In genomic region chr10:13652860-13653259, GRCh38 we compare ENCODE assay signal across 20 cellular contexts.
"Had no signal": no experiment of that assay in that cellular context is flagged by ENCODE, and none has a peak within 500 bp of the region (broad histone marks: within the 10 kb centered on the region; RNA-seq: fewer than 3 reads in every experiment).

No MANE protein-coding gene starts in this region.

- H3K4me2 ChIP-seq: hepatocyte had no signal

- H3K4me1 Mint-ChIP-seq: memory B cell had no signal

- DNase-seq: activated CD4-positive, CD25-positive, alpha-beta regulatory T cell treated with anti-CD3 and anti-CD28 coated beads, Interleukin-2, amount 50 U/mL, for 72 hours; activated gamma-delta T cell; activated naive CD8-positive, alpha-beta T cell treated with anti-CD3 and anti-CD28 coated beads for 36 hours; effector CD4-positive, alpha-beta T cell; erythroblast; foreskin melanocyte; immature natural killer cell; nucleus accumbens; posterior cingulate gyrus; SJCRH30; stimulated activated CD4-positive, alpha-beta T cell treated with anti-CD3 and anti-CD28 coated beads, Interleukin-4, amount 100 ng/mL, for 1 hour; T-cell; trophoblast cell; uterus; WERI-Rb-1 had no signal

- H3K27me3 ChIP-seq: hepatocyte, SJCRH30, suprapubic skin, uterus had no signal

- H3K27ac Mint-ChIP-seq: activated naive CD8-positive, alpha-beta T cell treated with anti-CD3 and anti-CD28 coated beads for 36 hours; memory B cell; T-cell; T-helper 2 cell treated with Interferon-gamma antibody and Interleukin-4, amounts not matched to agents 5 μg/mL and 100 μg/mL, for 36 hours had no signal

- H3K9me3 ChIP-seq: SJCRH30, suprapubic skin, uterus had no signal

- H3K4me3 Mint-ChIP-seq: activated naive CD8-positive, alpha-beta T cell treated with anti-CD3 and anti-CD28 coated beads for 36 hours; immature natural killer cell; memory B cell; stimulated activated naive CD8-positive, alpha-beta T cell treated with anti-CD3 and anti-CD28 coated beads, Interleukin-15, Interleukin-2, amounts not matched to agents 100 ng/mL and 50 ng/mL, for 24 hours; T-cell; T-helper 2 cell treated with Interferon-gamma antibody and Interleukin-4, amounts not matched to agents 5 μg/mL and 100 μg/mL, for 36 hours had no signal

- H3K36me3 ChIP-seq: uterus, WERI-Rb-1 had no signal

- H3K9me3 Mint-ChIP-seq: activated naive CD8-positive, alpha-beta T cell treated with anti-CD3 and anti-CD28 coated beads for 36 hours; immature natural killer cell; memory B cell; stimulated activated naive CD8-positive, alpha-beta T cell treated with anti-CD3 and anti-CD28 coated beads, Interleukin-15, Interleukin-2, amounts not matched to agents 100 ng/mL and 50 ng/mL, for 24 hours; T-cell; T-helper 2 cell treated with Interferon-gamma antibody and Interleukin-4, amounts not matched to agents 5 μg/mL and 100 μg/mL, for 36 hours had no signal

- H3K4me1 ChIP-seq: SJCRH30, suprapubic skin, uterus had no signal

- H3K27me3 Mint-ChIP-seq: activated naive CD8-positive, alpha-beta T cell treated with anti-CD3 and anti-CD28 coated beads for 36 hours; memory B cell; stimulated activated naive CD8-positive, alpha-beta T cell treated with anti-CD3 and anti-CD28 coated beads, Interleukin-15, Interleukin-2, amounts not matched to agents 100 ng/mL and 50 ng/mL, for 24 hours; T-cell had no signal

- H3K4me3 ChIP-seq: hepatocyte, SJCRH30, suprapubic skin, uterus had no signal

- H3K79me2 ChIP-seq: hepatocyte had no signal

- ATAC-seq: T-cell had no signal

- H2AFZ ChIP-seq: hepatocyte had no signal

- H3K27ac ChIP-seq: hepatocyte, SJCRH30, suprapubic skin, uterus, WERI-Rb-1 had no signal
